2 cellular contexts compared by ENCODE assay signal in genomic region chr10:47021850-47022249, GRCh38.
TF ChIP-seq lines count a peak whose summit lies in the region.

No MANE protein-coding gene starts in this region.

TF ChIP-seq in K562, 482 proteins besides CTCF, POLR2A, EP300 and RAD21 (continued from another document):
- TF ChIP-seq HDGF (IDR thresholded peaks at IDR 0.05) (no peak), ARNT (IDR thresholded peaks at IDR 0.05) (no peak), HNRNPL (IDR thresholded peaks at IDR 0.05; ENCODE audit: low read depth, low read length) (no peak), SOX6 (IDR thresholded peaks at IDR 0.05) (no peak)

TF ChIP-seq in SK-N-SH treated with all-trans-retinoic acid at 6 μM for 48 hours, 23 proteins besides CTCF, POLR2A, EP300 and RAD21 (continued from another document):
- TF ChIP-seq ARNTL (CRISPR knock-in tag; IDR thresholded peaks at IDR 0.05; ENCODE audit: borderline replicate concordance, low read depth), result no peak
- no peak for TF ChIP-seq TOX (CRISPR knock-in tag; IDR thresholded peaks at IDR 0.05; ENCODE audit: borderline replicate concordance)
TF ChIP-seq in SK-N-SH treated with all-trans-retinoic acid at 6 μM for 48 hours: peak in this region for 0.
